27 cellular contexts compared by ENCODE assay signal in genomic region chr3:12275974-12276373, GRCh38. TPM values are rescaled to one million over a fixed set of nuclear protein-coding genes. Genes with fewer than 3 reads are reported as not detected.
"Had no signal": no experiment of that assay in that cellular context is flagged by ENCODE, and none has a peak within 500 bp of the region (broad histone marks: within the 10 kb centered on the region; RNA-seq: fewer than 3 reads in every experiment).

No MANE protein-coding gene starts in this region.

- H3K27ac ChIP-seq: heart right ventricle, hepatocyte, left ventricle myocardium inferior, ovary, psoas muscle, right atrium auricular region, right lobe of liver, suprapubic skin, thoracic aorta, tibial artery, upper lobe of right lung had no signal

- H3K4me3 Mint-ChIP-seq: naive thymus-derived CD4-positive, alpha-beta T cell; natural killer cell treated with Interleukin-12 subunit alpha and Interleukin-12 subunit beta and Interleukin-15 and Interleukin-18, amount 100 ng/mL, for 72 hours; stimulated activated memory B cell treated with anti-CD40 and anti-IgM and Interleukin-4, amounts not matched to agents 10 μg/mL and 1 μg/mL and 100 μg/mL, for 72 hours had no signal

- H3K9me3 ChIP-seq: heart right ventricle, left ventricle myocardium inferior, mucosa of descending colon, ovary, psoas muscle, right atrium auricular region, right lobe of liver, suprapubic skin, thoracic aorta, tibial artery, upper lobe of right lung had no signal

- H3K27ac Mint-ChIP-seq: naive thymus-derived CD4-positive, alpha-beta T cell; natural killer cell treated with Interleukin-12 subunit alpha and Interleukin-12 subunit beta and Interleukin-15 and Interleukin-18, amount 100 ng/mL, for 72 hours; stimulated activated memory B cell treated with anti-CD40 and anti-IgM and Interleukin-4, amounts not matched to agents 10 μg/mL and 1 μg/mL and 100 μg/mL, for 72 hours had no signal

- H3K79me2 ChIP-seq: hepatocyte had no signal

- H3K36me3 ChIP-seq: heart right ventricle, left ventricle myocardium inferior, ovary, right atrium auricular region, right lobe of liver, suprapubic skin, thoracic aorta, tibial artery, upper lobe of right lung had no signal

- ATAC-seq: heart right ventricle; mucosa of descending colon; naive thymus-derived CD4-positive, alpha-beta T cell; natural killer cell treated with Interleukin-12 subunit alpha and Interleukin-12 subunit beta and Interleukin-15 and Interleukin-18, amount 100 ng/mL, for 72 hours; psoas muscle; right lobe of liver; stimulated activated memory B cell treated with anti-CD40 and anti-IgM and Interleukin-4, amounts not matched to agents 10 μg/mL and 1 μg/mL and 100 μg/mL, for 72 hours; upper lobe of right lung had no signal

- H3K36me3 Mint-ChIP-seq: naive thymus-derived CD4-positive, alpha-beta T cell; natural killer cell treated with Interleukin-12 subunit alpha and Interleukin-12 subunit beta and Interleukin-15 and Interleukin-18, amount 100 ng/mL, for 72 hours; stimulated activated memory B cell treated with anti-CD40 and anti-IgM and Interleukin-4, amounts not matched to agents 10 μg/mL and 1 μg/mL and 100 μg/mL, for 72 hours had no signal

- H2AFZ ChIP-seq: hepatocyte had no signal

- H3K4me2 ChIP-seq: hepatocyte, smooth muscle cell had no signal

- DNase-seq: heart right ventricle; islet precursor cell; left ventricle myocardium inferior; mesendoderm; midbrain; mucosa of descending colon; naive thymus-derived CD4-positive, alpha-beta T cell; ovary; psoas muscle; right lobe of liver; stimulated activated CD4-positive, alpha-beta T cell treated with anti-CD3 and anti-CD28 coated beads, Interleukin-1b, Interleukin-23, amount 100 ng/mL, for 48 hours; stimulated activated CD4-positive, alpha-beta T cell treated with anti-CD3 and anti-CD28 coated beads, Interleukin-2, amount 100 ng/mL, for 48 hours; stimulated activated CD4-positive, alpha-beta T cell treated with anti-CD3 and anti-CD28 coated beads, Interleukin-4, amount 100 ng/mL, for 4 hours; stimulated activated CD8-positive, alpha-beta memory T cell treated with anti-CD3 and anti-CD28 coated beads, Interleukin-4, amount 100 ng/mL, for 48 hours; stimulated activated naive CD4-positive, alpha-beta T cell treated with Interleukin-2 at 50 U/mL for 16 hours; tibial artery; trophoblast cell; upper lobe of right lung had no signal

- H3K9me3 Mint-ChIP-seq: naive thymus-derived CD4-positive, alpha-beta T cell; natural killer cell treated with Interleukin-12 subunit alpha and Interleukin-12 subunit beta and Interleukin-15 and Interleukin-18, amount 100 ng/mL, for 72 hours; stimulated activated memory B cell treated with anti-CD40 and anti-IgM and Interleukin-4, amounts not matched to agents 10 μg/mL and 1 μg/mL and 100 μg/mL, for 72 hours had no signal

- H3K27me3 ChIP-seq: heart right ventricle, hepatocyte, ovary, right atrium auricular region, right lobe of liver, suprapubic skin, tibial artery, upper lobe of right lung had no signal

- FAIRE-seq: urothelium cell line had no signal

- H3K4me3 ChIP-seq: heart right ventricle, hepatocyte, left ventricle myocardium inferior, lung, mucosa of descending colon, ovary, psoas muscle, right atrium auricular region, right lobe of liver, smooth muscle cell, suprapubic skin, thoracic aorta, tibial artery, upper lobe of right lung had no signal

- H3K4me1 ChIP-seq: left ventricle myocardium inferior, psoas muscle, right atrium auricular region, right lobe of liver, suprapubic skin, tibial artery, upper lobe of right lung had no signal

RNA-seq across cellular contexts. Expression of gene PPARG, which starts 12.9 kb away (rescaled TPM):
- polyA plus RNA-seq: naive thymus-derived CD4-positive, alpha-beta T cell had no signal
